Comparison of ENCODE assay signal across 8 cellular contexts in the genomic region with DNA sequence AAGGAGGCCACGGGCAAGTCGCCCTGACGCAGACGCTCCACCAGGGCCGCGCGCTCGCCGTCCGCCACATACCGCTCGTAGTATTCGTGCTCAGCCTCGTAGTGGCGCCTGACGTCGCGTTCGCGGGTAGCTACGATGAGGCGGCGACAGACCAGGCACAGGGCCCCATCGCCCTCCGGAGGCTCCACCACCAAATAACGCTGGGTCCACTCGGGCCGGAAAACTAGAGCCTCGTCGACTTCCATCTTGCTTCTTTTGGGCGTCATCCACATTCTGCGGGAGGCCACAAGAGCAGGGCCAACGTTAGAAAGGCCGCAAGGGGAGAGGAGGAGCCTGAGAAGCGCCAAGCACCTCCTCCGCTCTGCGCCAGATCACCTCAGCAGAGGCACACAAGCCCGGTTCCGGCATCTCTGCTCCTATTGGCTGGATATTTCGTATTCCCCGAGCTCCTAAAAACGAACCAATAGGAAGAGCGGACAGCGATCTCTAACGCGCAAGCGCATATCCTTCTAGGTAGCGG. TPM values are rescaled to one million over a fixed set of nuclear protein-coding genes. Genes with fewer than 3 reads are reported as not detected.
DNase-seq lines count a peak whose midpoint lies in the region; ATAC-seq and TF ChIP-seq lines count a peak whose summit lies in the region.

A gene (minus strand): TSS at position 326 of the 520 bp plus-strand sequence. CDS start 54 bp downstream, at position 272.

- TF ChIP-seq CTCF in RWPE2 (IDR thresholded peaks at IDR 0.05; ENCODE audit: poor library complexity, severe bottlenecking): peak; percentile 23

- H3K27ac ChIP-seq in RWPE2 (ENCODE audit: poor library complexity, severe bottlenecking): peak within 1 kb of the TSS; percentile 76

- H3K4me3 ChIP-seq in RWPE2 (ENCODE audit: severe bottlenecking) (peak within 1 kb of the TSS; percentile 64), endocrine pancreas (ENCODE audit: control insufficient read depth, insufficient read depth, low read length) (peak within 1 kb of the TSS; percentile 95)

- H3K36me3 ChIP-seq in RWPE2 (ENCODE audit: low read depth) (peaks cover 67% of the 10 kb centered on the region), endocrine pancreas (ENCODE audit: control insufficient read depth, insufficient read depth, low read length) (no peaks in the 10 kb centered on the region)

- H3K9me3 ChIP-seq in RWPE2 (ENCODE audit: severe bottlenecking) (no peaks in the 10 kb centered on the region), endocrine pancreas (ENCODE audit: control insufficient read depth, low read length) (no peaks in the 10 kb centered on the region)

- DNase-seq in activated CD4-positive, CD25-positive, alpha-beta regulatory T cell treated with anti-CD3 and anti-CD28 coated beads, Interleukin-2, amount 50 U/mL, for 16 hours (ENCODE audit: low read depth, low spot score): peak; percentile 98
- no peak for DNase-seq in activated CD4-positive, CD25-positive, alpha-beta regulatory T cell treated with anti-CD3 and anti-CD28 coated beads, Interleukin-2, amount 50 U/mL, for 72 hours
- DNase-seq in RWPE2 (ENCODE audit: low spot score) (peak; percentile 98), myocyte (ENCODE audit: low read depth) (no peak), NCI-H524 (lab: John Stamatoyannopoulos, UW) (no peak), NCI-H187 treated with DMSO at 0.1 percent for 48 hours (lab: John Stamatoyannopoulos, UW) (no peak)

- H3K9ac ChIP-seq in endocrine pancreas (ENCODE audit: control insufficient read depth, insufficient read depth, low read length): peak within 1 kb of the TSS; percentile 90

- ATAC-seq in HG02678 (IDR thresholded peaks at IDR 0.05; ENCODE audit: unreplicated experiment): peak; percentile 86
- peak; percentile 95 for ATAC-seq in RWPE2 (ENCODE audit: low read depth)

- peaks cover 20% of the 10 kb centered on the region for H3K4me1 ChIP-seq in RWPE2 (ENCODE audit: insufficient read depth, poor library complexity, severe bottlenecking)
- peaks cover 36% of the 10 kb centered on the region for H3K4me1 ChIP-seq in endocrine pancreas (ENCODE audit: control insufficient read depth, insufficient read depth, low read length)

- no peaks in the 10 kb centered on the region for H3K27me3 ChIP-seq in RWPE2 (ENCODE audit: insufficient read depth, poor library complexity, severe bottlenecking)
- no peaks in the 10 kb centered on the region for H3K27me3 ChIP-seq in endocrine pancreas (ENCODE audit: control insufficient read depth, insufficient read depth, low read length)

RNA-seq across cellular contexts. Expression of the gene that starts here (rescaled TPM):
- 19.7 and 22.1 TPM in 2 replicates for total RNA-seq in myocyte
- 7.4 TPM for polyA plus RNA-seq in myocyte (2012)

Comparison
In these comparisons a context has a peak if more than half of its experiments do, and no peak if none do; other contexts are left out.
1. DNase-seq: peak in activated CD4-positive, CD25-positive, alpha-beta regulatory T cell treated with anti-CD3 and anti-CD28 coated beads, Interleukin-2, amount 50 U/mL, for 16 hours (single experiment) and RWPE2 (single experiment); none in activated CD4-positive, CD25-positive, alpha-beta regulatory T cell treated with anti-CD3 and anti-CD28 coated beads, Interleukin-2, amount 50 U/mL, for 72 hours (single experiment), myocyte (single experiment), NCI-H524 (0 of 2) and NCI-H187 treated with DMSO at 0.1 percent for 48 hours (single experiment).